8 cellular contexts compared by ENCODE assay signal in the genomic region with DNA sequence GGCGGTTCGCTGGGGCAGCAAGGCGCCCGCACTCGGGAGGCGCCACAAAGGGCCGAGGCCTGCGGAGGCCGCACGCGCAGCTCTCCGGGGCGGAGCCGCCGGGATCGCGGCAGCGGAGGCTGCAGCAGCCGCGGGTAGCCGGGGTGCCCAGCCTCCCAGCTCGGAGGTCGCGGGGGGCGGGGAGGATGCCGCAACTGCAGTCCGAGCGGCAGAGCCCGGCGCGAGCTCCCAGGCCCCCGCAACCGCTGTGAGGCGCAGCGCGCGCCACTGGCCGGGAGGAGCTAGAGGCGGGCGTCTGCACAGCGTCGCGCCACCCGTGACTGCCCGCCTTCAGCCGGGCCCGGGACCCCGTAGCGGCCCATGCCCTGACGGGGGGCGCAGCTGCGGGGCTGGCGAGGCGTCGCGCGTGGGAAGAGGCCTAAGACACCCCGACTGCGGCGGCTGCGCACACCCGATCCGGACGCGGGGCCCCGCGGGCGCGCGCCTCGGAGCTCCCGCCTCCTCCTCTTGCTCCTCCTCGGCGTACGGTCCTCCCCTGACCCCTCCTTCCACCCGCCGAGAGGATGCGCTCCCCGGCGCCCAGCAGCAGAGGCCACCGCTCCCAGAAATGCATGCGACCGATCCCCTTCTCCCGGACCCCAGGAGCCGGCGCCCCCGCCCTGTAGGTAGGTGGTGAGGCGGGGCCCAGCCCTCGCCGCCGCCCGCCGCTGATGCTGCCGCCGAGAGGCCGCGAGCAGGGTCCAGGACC. TPM values are rescaled to one million over a fixed set of nuclear protein-coding genes. Genes with fewer than 3 reads are reported as not detected.
DNase-seq lines count a peak whose midpoint lies in the region; ATAC-seq and TF ChIP-seq lines count a peak whose summit lies in the region.

A gene with protein sequence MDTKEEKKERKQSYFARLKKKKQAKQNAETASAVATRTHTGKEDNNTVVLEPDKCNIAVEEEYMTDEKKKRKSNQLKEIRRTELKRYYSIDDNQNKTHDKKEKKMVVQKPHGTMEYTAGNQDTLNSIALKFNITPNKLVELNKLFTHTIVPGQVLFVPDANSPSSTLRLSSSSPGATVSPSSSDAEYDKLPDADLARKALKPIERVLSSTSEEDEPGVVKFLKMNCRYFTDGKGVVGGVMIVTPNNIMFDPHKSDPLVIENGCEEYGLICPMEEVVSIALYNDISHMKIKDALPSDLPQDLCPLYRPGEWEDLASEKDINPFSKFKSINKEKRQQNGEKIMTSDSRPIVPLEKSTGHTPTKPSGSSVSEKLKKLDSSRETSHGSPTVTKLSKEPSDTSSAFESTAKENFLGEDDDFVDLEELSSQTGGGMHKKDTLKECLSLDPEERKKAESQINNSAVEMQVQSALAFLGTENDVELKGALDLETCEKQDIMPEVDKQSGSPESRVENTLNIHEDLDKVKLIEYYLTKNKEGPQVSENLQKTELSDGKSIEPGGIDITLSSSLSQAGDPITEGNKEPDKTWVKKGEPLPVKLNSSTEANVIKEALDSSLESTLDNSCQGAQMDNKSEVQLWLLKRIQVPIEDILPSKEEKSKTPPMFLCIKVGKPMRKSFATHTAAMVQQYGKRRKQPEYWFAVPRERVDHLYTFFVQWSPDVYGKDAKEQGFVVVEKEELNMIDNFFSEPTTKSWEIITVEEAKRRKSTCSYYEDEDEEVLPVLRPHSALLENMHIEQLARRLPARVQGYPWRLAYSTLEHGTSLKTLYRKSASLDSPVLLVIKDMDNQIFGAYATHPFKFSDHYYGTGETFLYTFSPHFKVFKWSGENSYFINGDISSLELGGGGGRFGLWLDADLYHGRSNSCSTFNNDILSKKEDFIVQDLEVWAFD (plus strand): TSS at position 558 of the 748 bp plus-strand sequence. CDS start 24,395 bp downstream, outside the sequence.

- DNase-seq in AG04449 (ENCODE audit: low read depth, low spot score) = no peak
- peak; percentile 79 for DNase-seq in NCI-H226
- peak; percentile 81 for DNase-seq in activated CD4-positive, alpha-beta T cell treated with anti-CD3 and anti-CD28 coated beads for 48 hours
- peak; percentile 36 for DNase-seq in cortex of kidney (lab: John Stamatoyannopoulos, UW)
- DNase-seq in left lung = peak; percentile 88 to 97
- peak; percentile 63 to 68 for DNase-seq in stimulated activated CD4-positive, alpha-beta T cell treated with anti-CD3 and anti-CD28 coated beads, Interleukin-2, amount 100 ng/mL, for 48 hours

- POLR2A ChIA-PET in AG04449 (lab: Yijun Ruan, JAX) = interaction anchor here (0.8 to 2.4 kb wide), 8 partner anchors 8 to 489 kb away, joined by 3 to 39 read pairs (median 4); a partner anchor contains a TSS

- CTCF ChIA-PET in AG04449 (lab: Yijun Ruan, JAX) = interaction anchor here (0.5 to 15.5 kb wide), 30 partner anchors 9 to 1400 kb away, joined by 3 to 241 read pairs (median 4); a partner anchor contains a TSS

- H3K27ac ChIP-seq in left lung = peak within 1 kb of the TSS; percentile 93 to 98

- H3K36me3 ChIP-seq in left lung = no peaks in the 10 kb centered on the region

- no peaks in the 10 kb centered on the region for H3K9me3 ChIP-seq in left lung

- H3K4me3 ChIP-seq in AG04449 (ENCODE audit: low read depth, low read length) (peak within 1 kb of the TSS; percentile 72), left lung (peak within 1 kb of the TSS; percentile 90 to 92)

- intact Hi-C loops in left lung (cut with DNase I) = no loop called here

- H3K27me3 ChIP-seq in left lung = no peaks in the 10 kb centered on the region

- peak; percentile 11 for TF ChIP-seq CTCF in AG04449 (IDR thresholded peaks at IDR 0.05; ENCODE audit: insufficient read depth, low read length, missing control alignments)
- no peak for TF ChIP-seq CTCF in left lung (IDR thresholded peaks at IDR 0.05)

- peak; percentile 64 for ATAC-seq in GM18520 (IDR thresholded peaks at IDR 0.05; ENCODE audit: unreplicated experiment)
- ATAC-seq in HG03064 (IDR thresholded peaks at IDR 0.05; ENCODE audit: low read depth, unreplicated experiment) = peak; percentile 71
- ATAC-seq in left lung = peak; percentile 88

- H3K4me1 ChIP-seq in left lung = peaks cover 17 to 47% of the 10 kb centered on the region in 2 donors

RNA-seq across cellular contexts. Expression of the gene that starts here (rescaled TPM):
- 10 to 100 TPM; 52.8 to 94.3 TPM for total RNA-seq in left lung
